ENCODE assay signal across 18 cellular contexts in the genomic region with DNA sequence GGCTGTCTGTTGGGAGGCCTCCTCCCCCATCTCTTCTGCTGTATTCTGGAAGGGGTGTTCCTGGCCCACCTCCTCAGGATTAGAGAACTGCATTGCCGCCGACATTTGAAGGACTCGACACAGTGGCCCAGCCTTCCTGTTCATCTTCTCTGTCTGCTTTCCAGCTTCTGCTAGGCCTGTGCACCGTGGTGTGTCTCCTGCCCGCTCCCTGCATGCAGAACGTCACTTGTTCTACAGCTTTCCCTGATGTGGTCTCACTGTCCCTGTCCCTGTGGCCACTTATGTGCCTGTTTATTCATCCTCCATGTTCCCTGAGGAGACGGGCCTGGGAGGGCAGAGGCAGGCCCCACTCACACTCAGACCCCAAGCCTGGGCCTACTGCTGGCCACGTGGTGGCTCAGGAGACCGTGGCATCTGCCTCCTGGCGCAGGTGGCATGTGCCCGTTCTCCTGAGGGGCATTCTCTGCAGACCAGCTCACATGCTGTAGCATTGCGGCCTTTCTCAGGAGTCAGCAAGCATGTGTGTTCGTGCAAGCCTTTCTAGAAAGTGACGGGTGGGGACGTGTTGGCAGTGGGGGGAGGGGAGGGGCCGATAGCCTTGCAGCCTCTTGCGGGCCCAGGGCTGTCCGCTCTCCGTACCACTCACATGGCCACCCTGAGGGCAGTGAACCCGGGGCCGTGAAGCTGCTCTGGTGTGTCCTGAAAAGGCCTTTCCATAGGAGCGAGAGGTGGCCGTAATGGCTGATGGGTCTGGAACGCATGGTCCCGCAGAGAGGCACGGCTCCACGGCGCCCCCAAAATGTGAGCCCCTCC. TPM values are rescaled to one million over a fixed set of nuclear protein-coding genes. Genes with fewer than 3 reads are reported as not detected.
DNase-seq lines count a peak whose midpoint lies in the region; ATAC-seq and TF ChIP-seq lines count a peak whose summit lies in the region.
"Had no signal": no experiment of that assay in that cellular context is flagged by ENCODE, and none has a peak within 500 bp of the region (broad histone marks: within the 10 kb centered on the region; RNA-seq: fewer than 3 reads in every experiment).

No MANE protein-coding gene starts in this region.

- in situ Hi-C loops in IMR-90 (cut with MboI; ENCODE audit: low sequenced_read_pairs): no loop called here

- no peak overlapping the region for H2BK20ac ChIP-seq in H9 (ENCODE audit: low read depth, low read length, poor library complexity, severe bottlenecking)
- no peak overlapping the region for H2BK20ac ChIP-seq in IMR-90 (ENCODE audit: low read depth, low read length)

- H3T11ph ChIP-seq in H9 (ENCODE audit: low read length): no peak overlapping the region

- WGBS in H9 (ENCODE audit: extremely low coverage, insufficient read length, low lambda C conversion rate): no CpG with 5 or more reads among the region's 28 CpGs
- 95% methylated on average over 9 of the region's 28 CpGs; no CpG with 5 or more reads in 1 of the 2 experiments for WGBS in IMR-90 (ENCODE audit: extremely low coverage in 2 of 2, insufficient read length in 1 of 2), 2 experiments
- WGBS in endodermal cell (ENCODE audit: insufficient coverage in 1 of 2, insufficient read length in 1 of 2), 2 experiments: 89 to 97% methylated on average over 14 to 28 of the region's 28 CpGs
- WGBS in neuronal stem cell (ENCODE audit: extremely low coverage in 2 of 2, insufficient read length in 2 of 2, insufficient replicate concordance in 1 of 2), 2 donors: no CpG with 5 or more reads among the region's 28 CpGs

- no peak for TF ChIP-seq POLR2A in IMR-90 (IDR thresholded peaks at IDR 0.05; ENCODE audit: low read depth, low read length)

- H3K4me1 ChIP-seq in H9 (ENCODE audit: insufficient read depth, low read length): no peaks in the 10 kb centered on the region
- peaks cover 4% of the 10 kb centered on the region for H3K4me1 ChIP-seq in IMR-90 (ENCODE audit: control insufficient read depth, insufficient read depth, low read length)
- no peaks in the 10 kb centered on the region for H3K4me1 ChIP-seq in endodermal cell (ENCODE audit: control insufficient read depth, insufficient read depth, low read length)
- peaks cover 9 to 12% of the 10 kb centered on the region in 2 donors for H3K4me1 ChIP-seq in neuronal stem cell (ENCODE audit: control insufficient read depth in 2 of 2, insufficient read depth in 1 of 2, low read depth in 1 of 2, low read length in 2 of 2)
- no peaks in the 10 kb centered on the region for H3K4me1 ChIP-seq in upper lobe of right lung

- no peak overlapping the region for H3K27ac Mint-ChIP-seq in H9
- H3K27ac Mint-ChIP-seq in endodermal cell: no peak overlapping the region
- H3K27ac Mint-ChIP-seq: B cell; CD8-positive, alpha-beta T cell had no signal

- H3K4ac ChIP-seq in H9 (ENCODE audit: low read depth, low read length) (no peak overlapping the region), IMR-90 (ENCODE audit: low read depth, low read length) (no peak overlapping the region), neuronal stem cell (ENCODE audit: low read length) (no peak overlapping the region)

- H3K4me1 Mint-ChIP-seq in H9 (peaks cover 16 to 17% of the 10 kb centered on the region in 2 experiments), endodermal cell (peaks cover 5% of the 10 kb centered on the region)

- CTCF ChIA-PET in IMR-90 (lab: Yijun Ruan, JAX): no interaction called here

- H3K9me1 ChIP-seq in IMR-90 (ENCODE audit: insufficient read depth, low read length): no peaks in the 10 kb centered on the region

- no peak overlapping the region for H3K18ac ChIP-seq in H9 (ENCODE audit: insufficient read length, low read depth, low read length)
- H3K18ac ChIP-seq in IMR-90 (ENCODE audit: low read depth, low read length): no peak overlapping the region
- peak overlapping the region; percentile 18 for H3K18ac ChIP-seq in neuronal stem cell (ENCODE audit: low read length)

- H3K79me1 ChIP-seq in H9 (ENCODE audit: insufficient read depth, low read depth, low read length, poor library complexity, severe bottlenecking) (no peaks in the 10 kb centered on the region), IMR-90 (ENCODE audit: low read depth in 1 of 2, low read length in 2 of 2) (no peaks in the 10 kb centered on the region), neuronal stem cell (ENCODE audit: low read depth, low read length) (peaks cover 2% of the 10 kb centered on the region)

- H4K5ac ChIP-seq in H9 (ENCODE audit: insufficient read length, low read depth, low read length) (no peak overlapping the region), IMR-90 (ENCODE audit: low read depth, low read length) (no peak overlapping the region)

- ATAC-seq in IMR-90 (ENCODE audit: low read depth) (no peak), HG03378 (IDR thresholded peaks at IDR 0.05; ENCODE audit: unreplicated experiment) (no peak), upper lobe of right lung (no peak), GM21825 (IDR thresholded peaks at IDR 0.05; ENCODE audit: unreplicated experiment) (no peak)
- ATAC-seq: CD8-positive, alpha-beta T cell had no signal

- H4K91ac ChIP-seq in H9 (ENCODE audit: insufficient read length, low read depth, low read length) (no peak overlapping the region), IMR-90 (ENCODE audit: insufficient read depth, low read depth, low read length) (no peak overlapping the region), neuronal stem cell (ENCODE audit: low read depth, low read length, poor library complexity) (no peak overlapping the region)

- H3K9me3 ChIP-seq in H9 (ENCODE audit: control insufficient read depth, low read depth, low read length) (no peaks in the 10 kb centered on the region), IMR-90 (ENCODE audit: control insufficient read depth, insufficient read depth, low read length) (peaks cover 12% of the 10 kb centered on the region), endodermal cell (ENCODE audit: control insufficient read depth, low read length) (no peaks in the 10 kb centered on the region), neuronal stem cell (replicated peaks in 1 of 2; ENCODE audit: control insufficient read depth in 2 of 2, insufficient read depth in 1 of 2, low read depth in 1 of 2, low read length in 2 of 2) (peaks cover 2 to 19% of the 10 kb centered on the region in 2 donors), upper lobe of right lung (no peaks in the 10 kb centered on the region)

- peaks cover 3 to 11% of the 10 kb centered on the region in 2 experiments; a peak in 3 of 5 replicates for H3K9me3 Mint-ChIP-seq in H9
- H3K9me3 Mint-ChIP-seq in endodermal cell: peaks cover 13% of the 10 kb centered on the region
- H3K9me3 Mint-ChIP-seq: CD8-positive, alpha-beta T cell had no signal

- H4K8ac ChIP-seq in H9 (replicated peaks; ENCODE audit: insufficient read length, low read depth, low read length): no peak overlapping the region
- no peak overlapping the region for H4K8ac ChIP-seq in IMR-90 (ENCODE audit: low read depth in 2 of 2, low read length in 2 of 2)
- no peak overlapping the region for H4K8ac ChIP-seq in neuronal stem cell (ENCODE audit: low read depth, low read length)

- dilution Hi-C loops in IMR-90 (cut with HindIII; ENCODE audit: low sequenced_read_pairs, unreplicated experiment): no loop called here

- H3K27me3 Mint-ChIP-seq in H9 (ENCODE audit: low read depth) (peaks cover 9% of the 10 kb centered on the region), endodermal cell (ENCODE audit: insufficient read depth) (no peaks in the 10 kb centered on the region)

- H3K23ac ChIP-seq in H9 (ENCODE audit: insufficient read length, low read depth, low read length) (no peak overlapping the region), IMR-90 (ENCODE audit: low read depth, low read length) (no peak overlapping the region), neuronal stem cell (ENCODE audit: low read depth, low read length, poor library complexity) (no peak overlapping the region)

- no peak overlapping the region for H3K4me3 ChIP-seq in IMR-90 (ENCODE audit: insufficient read depth, low read depth, low read length)
- H3K4me3 ChIP-seq in endodermal cell (ENCODE audit: low read length): no peak overlapping the region
- peak overlapping the region in 1 of 2 donors; percentile 43 for H3K4me3 ChIP-seq in neuronal stem cell (ENCODE audit: low read length in 2 of 2)
- no peak overlapping the region for H3K4me3 ChIP-seq in upper lobe of right lung
- H3K4me3 ChIP-seq: BLaER1 treated with 17β-estradiol and CSF1 and Interleukin-3, amounts not matched to agents 10 nM and 100 nM; GM23248 had no signal

- H3K79me2 ChIP-seq in H9 (ENCODE audit: insufficient read depth, low read length): no peaks in the 10 kb centered on the region

- no peak overlapping the region for H3K56ac ChIP-seq in H9 (ENCODE audit: insufficient read length, low read depth, low read length)
- no peak overlapping the region for H3K56ac ChIP-seq in IMR-90 (ENCODE audit: extremely low read depth, insufficient read depth, low read length)

- no peak overlapping the region for H2BK15ac ChIP-seq in H9 (ENCODE audit: low read depth, low read length)
- no peak overlapping the region for H2BK15ac ChIP-seq in IMR-90 (ENCODE audit: low read depth, low read length)
- H2BK15ac ChIP-seq in neuronal stem cell (ENCODE audit: low read length): peak overlapping the region; percentile 64

- H3K36me3 ChIP-seq in IMR-90 (ENCODE audit: control insufficient read depth, insufficient read depth, low read length): no peaks in the 10 kb centered on the region
- H3K36me3 ChIP-seq in endodermal cell (ENCODE audit: control insufficient read depth, insufficient read depth, low read length): no peaks in the 10 kb centered on the region
- no peaks in the 10 kb centered on the region for H3K36me3 ChIP-seq in neuronal stem cell (replicated peaks in 1 of 2; ENCODE audit: control insufficient read depth in 2 of 2, insufficient read depth in 2 of 2, low read length in 2 of 2)
- no peaks in the 10 kb centered on the region for H3K36me3 ChIP-seq in upper lobe of right lung
- H3K36me3 ChIP-seq: BLaER1 treated with 17β-estradiol and CSF1 and Interleukin-3, amounts not matched to agents 10 nM and 100 nM had no signal

- H3K9ac ChIP-seq in H9 (ENCODE audit: extremely low read depth, insufficient read length, low read length) (no peak overlapping the region), IMR-90 (ENCODE audit: low read depth, low read length) (no peak overlapping the region), endodermal cell (ENCODE audit: extremely low read depth, low read length, poor library complexity, severe bottlenecking) (no peak overlapping the region), neuronal stem cell (ENCODE audit: low read depth, low read length, poor library complexity) (no peak overlapping the region)
- H3K9ac ChIP-seq: BLaER1 treated with 17β-estradiol and CSF1 and Interleukin-3, amounts not matched to agents 10 nM and 100 nM; GM23248; KMS-11 had no signal

- H3K23me2 ChIP-seq in H9 (ENCODE audit: insufficient read length, low read depth, low read length, poor library complexity, severe bottlenecking): peaks cover 2% of the 10 kb centered on the region

- H4K20me1 ChIP-seq in H9 (ENCODE audit: control insufficient read depth, insufficient read depth, insufficient read length) (no peaks in the 10 kb centered on the region), IMR-90 (ENCODE audit: insufficient read depth, low read length) (no peaks in the 10 kb centered on the region)

- H3K4me3 Mint-ChIP-seq in H9 (no peak overlapping the region), endodermal cell (no peak overlapping the region)
- H3K4me3 Mint-ChIP-seq: B cell; CD8-positive, alpha-beta T cell had no signal

- H2BK12ac ChIP-seq in H9 (ENCODE audit: insufficient read length, low read depth, low read length): no peak overlapping the region
- H2BK12ac ChIP-seq in neuronal stem cell (ENCODE audit: low read length): no peak overlapping the region

- TF ChIP-seq CTCF in H9 (conservative IDR thresholded peaks at IDR 0.05): no peak
- TF ChIP-seq CTCF in IMR-90 (conservative IDR thresholded peaks at IDR 0.05; ENCODE audit: low read depth, low read length): no peak
- TF ChIP-seq CTCF in endodermal cell (conservative IDR thresholded peaks at IDR 0.05): no peak
- no peak for TF ChIP-seq CTCF in upper lobe of right lung (IDR thresholded peaks at IDR 0.05)

- H2AK5ac ChIP-seq in H9 (ENCODE audit: insufficient read length, low read length) (no peak overlapping the region), IMR-90 (ENCODE audit: low read depth, low read length) (no peak overlapping the region), neuronal stem cell (ENCODE audit: low read depth, low read length) (peak overlapping the region; percentile 6)

- no peak overlapping the region for H3K27ac ChIP-seq in H9 (ENCODE audit: insufficient read length, low read depth, low read length)
- no peak overlapping the region for H3K27ac ChIP-seq in IMR-90 (ENCODE audit: insufficient read depth, low read length)
- no peak overlapping the region for H3K27ac ChIP-seq in endodermal cell (ENCODE audit: low read depth, low read length)
- no peak overlapping the region for H3K27ac ChIP-seq in neuronal stem cell (replicated peaks; ENCODE audit: low read length)
- H3K27ac ChIP-seq in upper lobe of right lung: no peak overlapping the region
- H3K27ac ChIP-seq: BLaER1 treated with 17β-estradiol and CSF1 and Interleukin-3, amounts not matched to agents 10 nM and 100 nM; GM23248; HL-60; KMS-11 had no signal

- peaks cover 2 to 11% (median 6%) of the 10 kb centered on the region in 3 experiments; a peak in 6 of 7 replicates for H3K36me3 Mint-ChIP-seq in H9 (ENCODE audit: insufficient read depth in 1 of 3, low read depth in 3 of 3)
- no peaks in the 10 kb centered on the region for H3K36me3 Mint-ChIP-seq in endodermal cell (ENCODE audit: low read depth)
- H3K36me3 Mint-ChIP-seq: CD8-positive, alpha-beta T cell had no signal

- H2BK120ac ChIP-seq in H9 (ENCODE audit: low read depth, low read length, poor library complexity, severe bottlenecking): no peak overlapping the region
- no peak overlapping the region for H2BK120ac ChIP-seq in IMR-90 (ENCODE audit: low read depth, low read length)
- H2BK120ac ChIP-seq in neuronal stem cell (ENCODE audit: low read depth, low read length): no peak overlapping the region

- H2AFZ ChIP-seq in H9 (ENCODE audit: low read length): no peak overlapping the region
- peak overlapping the region; percentile 46 for H2AFZ ChIP-seq in IMR-90 (replicated peaks; ENCODE audit: low read length, poor library complexity)
- H2AFZ ChIP-seq in neuronal stem cell (ENCODE audit: low read length): no peak overlapping the region
- H2AFZ ChIP-seq: GM23248 had no signal

- H2BK5ac ChIP-seq in H9 (ENCODE audit: insufficient read length, low read length) (no peak overlapping the region), IMR-90 (ENCODE audit: low read depth, low read length, poor library complexity, severe bottlenecking) (no peak overlapping the region), neuronal stem cell (ENCODE audit: low read length) (peak overlapping the region; percentile 2)

- DNase-seq in H9 (peak; percentile 20), IMR-90 (no peak), endodermal cell (peak; percentile 30), neuronal stem cell (ENCODE audit: low spot score) (no peak), upper lobe of right lung (no peak), NCI-H2107 treated with DMSO at 0.1 percent for 48 hours (lab: John Stamatoyannopoulos, UW; ENCODE audit: unreplicated experiment) (no peak)
- DNase-seq: Calu3, DMS53, GDM1, GM23248, HCEC 1CT had no signal

- no peak for TF ChIP-seq RAD21 in IMR-90 (IDR thresholded peaks at IDR 0.05; ENCODE audit: low read length)

- no peaks in the 10 kb centered on the region for H3K27me3 ChIP-seq in H9 (ENCODE audit: insufficient read depth, low read length)
- peaks cover 28% of the 10 kb centered on the region for H3K27me3 ChIP-seq in IMR-90 (ENCODE audit: control insufficient read depth, insufficient read depth, low read length)
- H3K27me3 ChIP-seq in endodermal cell (ENCODE audit: control insufficient read depth, insufficient read depth, low read length, poor library complexity, severe bottlenecking): no peaks in the 10 kb centered on the region
- peaks cover 0 to 7% (median 0%) of the 10 kb centered on the region in 3 experiments for H3K27me3 ChIP-seq in neuronal stem cell (ENCODE audit: control insufficient read depth in 3 of 3, insufficient read depth in 3 of 3, low read depth in 1 of 3, low read length in 3 of 3)
- H3K27me3 ChIP-seq in upper lobe of right lung: peaks cover 20% of the 10 kb centered on the region

- no peak overlapping the region for H3K14ac ChIP-seq in H9 (ENCODE audit: insufficient read depth, low read length)
- no peak overlapping the region for H3K14ac ChIP-seq in IMR-90 (replicated peaks; ENCODE audit: low read depth, low read length)
- H3K14ac ChIP-seq in neuronal stem cell (ENCODE audit: low read length): no peak overlapping the region

- H3K4me2 ChIP-seq in H9 (ENCODE audit: insufficient read depth, insufficient read length, low read length): no peak overlapping the region
- no peak overlapping the region for H3K4me2 ChIP-seq in IMR-90 (ENCODE audit: low read depth, low read length)
- no peak overlapping the region for H3K4me2 ChIP-seq in neuronal stem cell (ENCODE audit: insufficient read depth, low read length, poor library complexity, severe bottlenecking)
- H3K4me2 ChIP-seq: BLaER1 treated with 17β-estradiol and CSF1 and Interleukin-3, amounts not matched to agents 10 nM and 100 nM; KMS-11 had no signal

- BruUV-seq in IMR-90 (replicated peaks; lab: Mats Ljungman, UMichigan): no TSS peak

- H2AK9ac ChIP-seq in IMR-90 (replicated peaks; ENCODE audit: low read depth, low read length, poor library complexity): peak overlapping the region; percentile 39

- POLR2A ChIA-PET in IMR-90 (lab: Charles Lee; ENCODE audit: unreplicated experiment): no interaction called here

- intact Hi-C loops in IMR-90 (cut with micrococcal nuclease): no loop called here
- intact Hi-C loops in upper lobe of right lung (cut with DNase I): no loop called here

RNA-seq across cellular contexts. Expression of a gene that starts 35.9 kb away (rescaled TPM):
- 32.1 and 34.8 TPM in 2 replicates for total RNA-seq in H9 (2021)
- 18.8 and 23.9 TPM in 2 replicates for total RNA-seq in IMR-90 (2012; rRNA removed)
- polyA plus RNA-seq in IMR-90 (2012; rRNA removed): 58.5 and 59.3 TPM in 2 replicates
- 46.5 and 53.6 TPM in 2 replicates for polyA plus RNA-seq in IMR-90 (2012; cell fraction: cytosol; rRNA removed)
- 236 and 251 TPM in 2 replicates for polyA plus RNA-seq in IMR-90 (2012; cell fraction: nucleus; rRNA removed; ENCODE audit: low replicate concordance)
- 10 to 100 TPM; 49.0 to 73.3 TPM for total RNA-seq in endodermal cell
- polyA plus RNA-seq in endodermal cell (2013, experiment 1 of 2): 55.1 TPM
- polyA plus RNA-seq in endodermal cell (2013, experiment 2 of 2): 46.9 TPM
- 33.3 TPM for polyA plus RNA-seq in neuronal stem cell (2013, experiment 1 of 2)
- polyA plus RNA-seq in neuronal stem cell (2013, experiment 2 of 2): 32.4 TPM
- total RNA-seq in upper lobe of right lung: 29.0 TPM

Comparison
In these comparisons a context has a peak if more than half of its experiments do, and no peak if none do; other contexts are left out.
1. DNase-seq: peak in H9 (single experiment) and endodermal cell (single experiment); none in IMR-90 (single experiment), neuronal stem cell (single experiment), upper lobe of right lung (single experiment) and NCI-H2107 treated with DMSO at 0.1 percent for 48 hours (single experiment).